Comparison of ENCODE assay signal across 24 cellular contexts in the genomic region with DNA sequence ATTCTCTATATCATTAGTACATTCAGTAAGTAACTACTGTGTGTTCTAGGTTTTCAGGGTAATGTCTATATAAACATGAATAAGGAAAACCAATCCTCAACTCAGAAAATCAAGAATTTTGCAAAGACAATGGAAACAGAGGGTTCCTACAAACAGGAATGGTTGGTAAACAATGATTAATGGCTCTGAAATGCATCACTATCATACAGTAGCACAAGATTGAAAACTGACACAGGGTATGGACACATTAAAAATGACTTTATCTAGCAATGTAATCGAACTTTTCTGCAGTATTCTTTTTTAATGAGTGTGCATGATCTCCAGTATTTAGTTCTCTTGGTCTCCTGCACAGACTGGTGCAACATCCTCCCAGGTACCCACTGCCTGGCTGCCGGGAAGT. TPM values are rescaled to one million over a fixed set of nuclear protein-coding genes. Genes with fewer than 3 reads are reported as not detected.
A peak's percentile ranks its signal among the peaks of the same experiment; 100 is the strongest.
DNase-seq lines count a peak whose midpoint lies in the region; ATAC-seq, FAIRE-seq and TF ChIP-seq lines count a peak whose summit lies in the region.
"Had no signal": no experiment of that assay in that cellular context is flagged by ENCODE, and none has a peak within 500 bp of the region (broad histone marks: within the 10 kb centered on the region; RNA-seq: fewer than 3 reads in every experiment).

No MANE protein-coding gene starts in this region.

- no peak overlapping the region for H2BK12ac ChIP-seq in H1 (ENCODE audit: low read depth, low read length)

- in situ Hi-C loops in Panc1 (cut with HindIII; ENCODE audit: low pct_unique_long_range_greater_than_20kb, low sequenced_read_pairs) = no loop called here
- in situ Hi-C loops in GM13976 (cut with MboI; ENCODE audit: low sequenced_read_pairs, unreplicated experiment) = no loop called here

- H3K36me3 Mint-ChIP-seq in GM23338 (ENCODE audit: low read depth) = peaks cover 83% of the 10 kb centered on the region
- H3K36me3 Mint-ChIP-seq: IgD-negative memory B cell had no signal

- H3K4me3 ChIP-seq in GM23338 (no peak overlapping the region), Panc1 (ENCODE audit: low read depth in 2 of 2, low read length in 2 of 2) (no peak overlapping the region), H1 (ENCODE audit: extremely low read depth in 1 of 4, insufficient read depth in 2 of 4, low read depth in 3 of 4, low read length in 4 of 4) (no peak overlapping the region), hepatocyte (no peak overlapping the region)
- H3K4me3 ChIP-seq: BLaER1 treated with 17β-estradiol and CSF1 and Interleukin-3, amounts not matched to agents 10 nM and 100 nM; GM12878; HAP-1 had no signal

- WGBS in H1 (ENCODE audit: extremely low coverage in 1 of 2, insufficient coverage in 1 of 2, insufficient read length in 1 of 2, insufficient replicate concordance in 2 of 2, low coverage in 1 of 2, low lambda C conversion rate in 2 of 2, missing lambda C conversion rate in 1 of 2), 2 experiments = 70% methylated on average over 2 of the region's 2 CpGs; no CpG with 5 or more reads in 1 of the 2 experiments
- WGBS in hepatocyte (ENCODE audit: low lambda C conversion rate, missing lambda C conversion rate) = 50% methylated on average over 2 of the region's 2 CpGs

- H3K4ac ChIP-seq in H1 (replicated peaks; ENCODE audit: insufficient read length, low read depth, low read length) = no peak overlapping the region

- ATAC-seq in GM23338 (no peak), Panc1 (peak; percentile 44; the same call in 1 of the 2 replicates), HG02763 (IDR thresholded peaks at IDR 0.05; ENCODE audit: unreplicated experiment) (no peak), GM21515 (IDR thresholded peaks at IDR 0.05; ENCODE audit: unreplicated experiment) (no peak)
- ATAC-seq: GM12878, HepG2 had no signal

- no TSS peak for BruUV-seq in Panc1 (replicated peaks; lab: Mats Ljungman, UMichigan)

- H3K79me2 ChIP-seq in GM23338 (replicated peaks; ENCODE audit: insufficient read depth) (peaks cover 93% of the 10 kb centered on the region), H1 (ENCODE audit: control insufficient read depth in 1 of 2, insufficient read depth in 2 of 2, low read length in 2 of 2) (peaks cover 25 to 87% of the 10 kb centered on the region in 2 experiments), hepatocyte (peaks cover 100% of the 10 kb centered on the region)

- H3K4me2 ChIP-seq in GM23338 = peak overlapping the region; percentile 9
- H3K4me2 ChIP-seq in H1 (ENCODE audit: insufficient read depth in 1 of 2, low read depth in 2 of 2, low read length in 2 of 2) = no peak overlapping the region; a peak in 1 of 4 replicates
- peak overlapping the region; percentile 46 for H3K4me2 ChIP-seq in hepatocyte
- H3K4me2 ChIP-seq: BLaER1 treated with 17β-estradiol and CSF1 and Interleukin-3, amounts not matched to agents 10 nM and 100 nM had no signal

- no peak overlapping the region for H3K27ac Mint-ChIP-seq in GM23338
- H3K27ac Mint-ChIP-seq: B cell; CD8-positive, alpha-beta memory T cell; IgD-negative memory B cell had no signal

- TF ChIP-seq POLR2A in H1 (IDR thresholded peaks at IDR 0.05; ENCODE audit: control extremely low read depth in 1 of 2, low read depth in 2 of 2, low read length in 2 of 2) = no peak

- H4K20me1 ChIP-seq in GM23338 (replicated peaks; ENCODE audit: insufficient read depth) (peaks cover 6% of the 10 kb centered on the region; the same call in 1 of the 2 replicates), H1 (replicated peaks in 1 of 2; ENCODE audit: control insufficient read depth in 1 of 2, insufficient read depth in 2 of 2, low read length in 2 of 2) (no peaks in the 10 kb centered on the region), hepatocyte (ENCODE audit: insufficient read depth, poor library complexity, severe bottlenecking) (peaks cover 83% of the 10 kb centered on the region)

- peaks cover 12% of the 10 kb centered on the region for H3F3A ChIP-seq in GM23338 (replicated peaks; ENCODE audit: low read depth)

- H3K79me1 ChIP-seq in H1 (ENCODE audit: low read depth, low read length) = peaks cover 26% of the 10 kb centered on the region

- no peak overlapping the region for H3K23ac ChIP-seq in H1 (ENCODE audit: insufficient read length)

- H3K27me3 ChIP-seq in GM23338 (ENCODE audit: insufficient read depth) (no peaks in the 10 kb centered on the region), Panc1 (ENCODE audit: control insufficient read depth, insufficient read depth, low read length) (no peaks in the 10 kb centered on the region), H1 (replicated peaks in 1 of 4; ENCODE audit: control insufficient read depth in 3 of 4, extremely low read depth in 1 of 4, insufficient read depth in 3 of 4, low read length in 3 of 4) (no peaks in the 10 kb centered on the region), hepatocyte (no peaks in the 10 kb centered on the region)
- H3K27me3 ChIP-seq: BLaER1 treated with 17β-estradiol and CSF1 and Interleukin-3, amounts not matched to agents 10 nM and 100 nM had no signal

- H3K23me2 ChIP-seq in H1 (ENCODE audit: low read depth, low read length) = no peaks in the 10 kb centered on the region

- 0 out of 2 replicates have a peak overlapping the region, but pooled peaks have one; percentile 87 for H2BK5ac ChIP-seq in H1 (ENCODE audit: low read depth, low read length)

- H3K9me3 ChIP-seq in Panc1 (ENCODE audit: control insufficient read depth, insufficient read depth, low read depth, low read length) (no peaks in the 10 kb centered on the region), H1 (ENCODE audit: insufficient read depth in 2 of 2, low read depth in 1 of 2, low read length in 1 of 2) (no peaks in the 10 kb centered on the region; a peak in 1 of 4 replicates), hepatocyte (ENCODE audit: low read depth) (no peaks in the 10 kb centered on the region)
- H3K9me3 ChIP-seq: HAP-1 had no signal

- H2BK20ac ChIP-seq in H1 (ENCODE audit: low read length) = no peak overlapping the region

- H3K4me1 ChIP-seq in GM23338 (ENCODE audit: insufficient read depth) (peaks cover 64% of the 10 kb centered on the region), Panc1 (ENCODE audit: control insufficient read depth, insufficient read depth, low read length) (no peaks in the 10 kb centered on the region), H1 (replicated peaks in 1 of 4; ENCODE audit: control insufficient read depth in 3 of 4, insufficient read depth in 4 of 4, low read length in 3 of 4) (peaks cover 13 to 30% (median 28%) of the 10 kb centered on the region in 4 experiments), hepatocyte (ENCODE audit: insufficient read depth) (peaks cover 21% of the 10 kb centered on the region)

- peaks cover 77% of the 10 kb centered on the region for H3K4me1 Mint-ChIP-seq in GM23338

- H4K5ac ChIP-seq in H1 (ENCODE audit: insufficient read length, low read depth, low read length) = no peak overlapping the region

- peak overlapping the region; percentile 35; the same call in 1 of the 2 replicates for H4K8ac ChIP-seq in H1 (ENCODE audit: extremely low read depth, insufficient read depth, low read length)

- no peak overlapping the region for H3K27ac ChIP-seq in GM23338 (ENCODE audit: low read depth)
- H3K27ac ChIP-seq in Panc1 (ENCODE audit: low read length) = no peak overlapping the region
- no peak overlapping the region for H3K27ac ChIP-seq in H1 (ENCODE audit: low read depth, low read length)
- peak overlapping the region; percentile 5 for H3K27ac ChIP-seq in hepatocyte
- H3K27ac ChIP-seq: BLaER1 treated with 17β-estradiol and CSF1 and Interleukin-3, amounts not matched to agents 10 nM and 100 nM had no signal

- no peak for TF ChIP-seq EP300 in H1 (IDR thresholded peaks at IDR 0.05; ENCODE audit: borderline replicate concordance in 1 of 2, low read depth in 2 of 2, low read length in 2 of 2)

- H3K9me2 ChIP-seq in GM23338 (ENCODE audit: insufficient read depth) = peaks cover 11% of the 10 kb centered on the region; the same call in 1 of the 2 replicates
- no peaks in the 10 kb centered on the region for H3K9me2 ChIP-seq in hepatocyte (replicated peaks; ENCODE audit: insufficient read depth)

- no peak for FAIRE-seq in H1 (lab: Jason Lieb, UNC)
- FAIRE-seq: GM12878, GM19239, HepG2 had no signal

- no peaks in the 10 kb centered on the region; the same call in 1 of the 2 replicates for H3K36me3 ChIP-seq in GM23338 (ENCODE audit: insufficient read depth)
- H3K36me3 ChIP-seq in Panc1 (ENCODE audit: control insufficient read depth, insufficient read depth, low read length) = no peaks in the 10 kb centered on the region
- H3K36me3 ChIP-seq in H1 (ENCODE audit: control insufficient read depth in 2 of 4, insufficient read depth in 4 of 4, low read length in 3 of 4) = peaks cover 0 to under 1% (median 0%) of the 10 kb centered on the region in 4 experiments; a peak in 1 of 8 replicates
- H3K36me3 ChIP-seq in hepatocyte (replicated peaks; ENCODE audit: insufficient read depth, low read depth) = no peaks in the 10 kb centered on the region

- no peak overlapping the region for H3K4me3 Mint-ChIP-seq in GM23338
- H3K4me3 Mint-ChIP-seq: B cell; CD8-positive, alpha-beta memory T cell; IgD-negative memory B cell had no signal

- POLR2A ChIA-PET in Panc1 (lab: Charles Lee) = no interaction called here
- POLR2A ChIA-PET in H1 (lab: Charles Lee; ENCODE audit: partially characterized antibody) = no interaction called here

- H2BK120ac ChIP-seq in H1 (replicated peaks; ENCODE audit: low read depth, low read length) = no peak overlapping the region

- H4K91ac ChIP-seq in H1 (replicated peaks; ENCODE audit: insufficient read length, low read length) = peak overlapping the region; percentile 75

- CTCF ChIA-PET in Panc1 (lab: Charles Lee) = no interaction called here
- CTCF ChIA-PET in H1 (lab: Charles Lee; ENCODE audit: partially characterized antibody) = no interaction called here

- no peak for DNase-seq in GM23338 (ENCODE audit: low spot score)
- no peak for DNase-seq in Panc1 (ENCODE audit: low read depth, low spot score)
- no peak for DNase-seq in H1 (ENCODE audit: low read depth in 1 of 2, low spot score in 2 of 2)
- no peak for DNase-seq in hepatocyte (ENCODE audit: low spot score)
- no peak for DNase-seq in GM13976 (ENCODE audit: low spot score)
- no peak for DNase-seq in activated CD4-positive, alpha-beta T cell treated with anti-CD3 and anti-CD28 coated beads, Interleukin-2, amount 50 U/mL, for 4 hours
- DNase-seq: 8988T; CD8-positive, alpha-beta memory T cell; COR-L47; DMS 273 treated with DMSO at 0.1 percent for 48 hours; DMS53; DND-41; EL; KBM-7 had no signal

- H3K18ac ChIP-seq in H1 (ENCODE audit: extremely low read depth, low read length) = peak overlapping the region; percentile 36; the same call in 1 of the 2 replicates

- H3K9me3 Mint-ChIP-seq in GM23338 = peaks cover 30% of the 10 kb centered on the region
- H3K9me3 Mint-ChIP-seq: CD8-positive, alpha-beta memory T cell had no signal

- H3K56ac ChIP-seq in H1 (replicated peaks; ENCODE audit: insufficient read length, low read depth, low read length) = no peak overlapping the region

- H2AFZ ChIP-seq in GM23338 = no peak overlapping the region
- no peak overlapping the region for H2AFZ ChIP-seq in H1 (ENCODE audit: low read length)
- no peak overlapping the region for H2AFZ ChIP-seq in hepatocyte

- no peak for TF ChIP-seq CTCF in GM23338 (conservative IDR thresholded peaks at IDR 0.05; ENCODE audit: low read depth in 2 of 2)
- TF ChIP-seq CTCF in Panc1 (IDR thresholded peaks at IDR 0.05) = no peak
- TF ChIP-seq CTCF in H1 (IDR thresholded peaks at IDR 0.05; ENCODE audit: control extremely low read depth in 1 of 3, insufficient read depth in 1 of 3, low read depth in 1 of 3, low read length in 3 of 3) = no peak
- no peak for TF ChIP-seq CTCF in hepatocyte (IDR thresholded peaks at IDR 0.05; ENCODE audit: poor library complexity)
- no peak for TF ChIP-seq CTCF in GM13976 (IDR thresholded peaks at IDR 0.05; ENCODE audit: borderline replicate concordance, control extremely low read depth, extremely low read depth, insufficient read depth, missing control alignments)

- H3K9ac ChIP-seq in H1 (replicated peaks in 1 of 4; ENCODE audit: extremely low read depth in 1 of 4, low read depth in 3 of 4, low read length in 3 of 4) = no peak overlapping the region
- H3K9ac ChIP-seq: BLaER1 treated with 17β-estradiol and CSF1 and Interleukin-3, amounts not matched to agents 10 nM and 100 nM had no signal

- no peak overlapping the region for H3K14ac ChIP-seq in H1 (ENCODE audit: insufficient read length)

- 0 out of 2 replicates have a peak overlapping the region, but pooled peaks have one; percentile 90 for H2AK5ac ChIP-seq in H1 (ENCODE audit: low read depth, low read length)

- TF ChIP-seq RAD21 in H1 (IDR thresholded peaks at IDR 0.05 in 1 of 2, conservative IDR thresholded peaks at IDR 0.05 in 1 of 2; ENCODE audit: low read depth in 2 of 2, low read length in 2 of 2) = no peak

- H3K27me3 Mint-ChIP-seq in GM23338 (ENCODE audit: insufficient read depth, low read depth, poor library complexity) = peaks cover 17% of the 10 kb centered on the region

- intact Hi-C loops in Panc1 (cut with micrococcal nuclease; ENCODE audit: unreplicated experiment) = no loop called here

- H2BK15ac ChIP-seq in H1 (ENCODE audit: low read length) = no peak overlapping the region; the same call in 1 of the 2 replicates

RNA-seq across cellular contexts. Expression of gene GRB10, which starts 15.9 kb away (rescaled TPM):
- 145 and 154 TPM in 2 replicates for total RNA-seq in GM23338 (2014; rRNA removed; shearing (Covaris generic))
- 35.0 and 35.2 TPM in 2 replicates for polyA plus RNA-seq in GM23338 (2016; fragmentation: Nextera tagmentation; extraction: Ambion mirVana)
- total RNA-seq in Panc1 (2021; ENCODE audit: unreplicated experiment) = 38.3 TPM
- polyA plus RNA-seq in Panc1 (2012; ENCODE audit: insufficient read length) = 27.7 TPM
- 92.6 and 97.0 TPM in 2 replicates for total RNA-seq in H1 (2021; fragmentation: NEBNext Ultra II Directional; extraction: Animal tissue kit (Norgen Biotek cat#: 25700))
- polyA plus RNA-seq in H1 (2011; rRNA removed) = 35.7 TPM in 2 replicates
- polyA plus RNA-seq in H1 (2011; cell fraction: cytosol; rRNA removed) = 32.1 TPM
- polyA plus RNA-seq in H1 (2011; cell fraction: nucleus; rRNA removed) = 65.7 TPM
- polyA plus RNA-seq in H1 (2012, experiment 1 of 2) = 66.8 to 75.8 TPM (median 74.0 TPM) in 4 replicates
- polyA plus RNA-seq in H1 (2012, experiment 2 of 2) = 36.3 TPM
- polyA plus RNA-seq in H1 (2013, experiment 1 of 2) = 32.9 TPM
- polyA plus RNA-seq in H1 (2013, experiment 2 of 2) = 33.9 TPM
- polyA minus RNA-seq in H1 (2011; rRNA and poly(A)+ RNA removed) = 74.5 and 77.8 TPM in 2 replicates
- polyA minus RNA-seq in H1 (2011; cell fraction: cytosol; rRNA and poly(A)+ RNA removed) = 60.0 TPM
- 111 TPM for polyA minus RNA-seq in H1 (2011; cell fraction: nucleus; rRNA and poly(A)+ RNA removed)
- total RNA-seq in hepatocyte = 51.0 and 65.9 TPM in 2 replicates
- polyA plus RNA-seq in hepatocyte = 47.6 and 53.4 TPM in 2 replicates
- total RNA-seq: B cell, G401 had no signal

Comparison
In these comparisons a context has a peak if more than half of its experiments do, and no peak if none do; other contexts are left out.
1. H3K4me2 ChIP-seq: peak in GM23338 (single experiment) and hepatocyte (single experiment); none in H1 (0 of 2).